ENCODE assay signal across 11 cellular contexts in the genomic region with DNA sequence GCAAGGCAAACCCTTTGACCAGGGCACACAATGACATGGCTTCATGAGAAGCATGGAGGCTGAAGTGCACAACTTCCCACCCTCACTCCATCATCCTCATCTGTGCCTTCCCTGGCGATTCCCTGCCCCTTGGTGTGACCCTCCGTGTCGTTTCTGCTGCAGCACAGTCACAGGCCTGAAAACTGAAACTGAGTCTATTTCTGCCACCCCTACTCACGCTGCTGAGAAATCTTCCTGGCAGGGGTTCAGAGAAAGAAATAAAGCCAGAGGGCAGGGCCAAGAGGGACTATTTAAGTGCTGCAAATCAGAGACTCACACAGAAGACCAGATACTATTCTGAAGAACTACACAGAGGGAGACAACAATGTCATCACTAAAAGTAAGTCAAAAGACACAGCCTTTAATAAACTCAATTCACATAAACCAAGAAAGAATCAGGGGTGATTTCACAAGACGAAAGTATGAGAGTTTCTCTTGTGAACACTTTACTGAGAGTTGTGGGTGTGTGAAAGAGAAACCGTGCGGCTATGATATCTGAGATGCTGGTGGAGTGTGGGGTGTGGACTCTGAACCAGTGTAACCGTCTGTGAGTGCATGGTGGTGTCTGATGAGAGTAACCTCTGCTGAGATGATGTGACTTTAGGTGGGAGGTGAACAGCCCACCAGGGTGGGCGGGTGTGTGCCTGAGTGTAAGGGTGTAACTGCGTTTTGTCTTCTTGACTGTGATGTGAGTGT. TPM values are rescaled to one million over a fixed set of nuclear protein-coding genes. Genes with fewer than 3 reads are reported as not detected.
A peak's percentile ranks its signal among the peaks of the same experiment; 100 is the strongest.
DNase-seq lines count a peak whose midpoint lies in the region; ATAC-seq, FAIRE-seq and TF ChIP-seq lines count a peak whose summit lies in the region.
"Had no signal": no experiment of that assay in that cellular context is flagged by ENCODE, and none has a peak within 500 bp of the region (broad histone marks: within the 10 kb centered on the region; RNA-seq: fewer than 3 reads in every experiment).

No MANE protein-coding gene starts in this region.

- no peaks in the 10 kb centered on the region for H4K20me1 ChIP-seq in GM12878 (ENCODE audit: control insufficient read depth, insufficient read depth)

- TF ChIP-seq RAD21 in GM12878 (IDR thresholded peaks at IDR 0.05; ENCODE audit: insufficient read depth, low read depth, low read length) = 0 out of 2 replicates have a peak, but pooled peaks have one; percentile 18

- H3K79me2 ChIP-seq in GM12878 (ENCODE audit: control insufficient read depth, insufficient read depth, low read length) = peaks cover 23% of the 10 kb centered on the region

- peak overlapping the region; percentile 34 for H2AFZ ChIP-seq in GM12878 (ENCODE audit: control insufficient read depth, low read depth, low read length)

- no peaks in the 10 kb centered on the region for H3K9me3 ChIP-seq in GM12878 (replicated peaks; ENCODE audit: control insufficient read depth, insufficient read depth, low read length)
- H3K9me3 ChIP-seq in WERI-Rb-1 (ENCODE audit: severe bottlenecking) = no peaks in the 10 kb centered on the region

- BruUV-seq in GM12878 (replicated peaks; lab: Mats Ljungman, UMichigan) = no TSS peak

- peak; percentile 6 to 81 for TF ChIP-seq EP300 in GM12878 (IDR thresholded peaks at IDR 0.05; ENCODE audit: borderline replicate concordance in 1 of 2, control insufficient read depth in 1 of 2, low read depth in 2 of 2, low read length in 2 of 2)

- H3K4me1 Mint-ChIP-seq in activated CD4-positive, alpha-beta T cell treated with anti-CD3 and anti-CD28 coated beads for 36 hours = peaks cover 44% of the 10 kb centered on the region

- H3K27me3 ChIP-seq in GM12878 (replicated peaks in 1 of 2; ENCODE audit: control insufficient read depth in 2 of 2, insufficient read depth in 2 of 2, low read length in 1 of 2) (no peaks in the 10 kb centered on the region), WERI-Rb-1 (ENCODE audit: insufficient read depth, low read depth, severe bottlenecking) (peaks cover 92% of the 10 kb centered on the region)

- in situ Hi-C loops in GM12878 (cut with MboI) = no loop called here

- DNase-seq in activated CD4-positive, alpha-beta T cell treated with anti-CD3 and anti-CD28 coated beads for 36 hours = peak; percentile 76
- DNase-seq in activated CD4-positive, alpha-beta T cell treated with anti-CD3 and anti-CD28 coated beads for 1 hour = no peak
- DNase-seq in GM12878 (ENCODE audit: low read depth, low spot score) (peak; percentile 86), posterior vena cava (ENCODE audit: low spot score) (no peak), amniotic stem cell (lab: John Stamatoyannopoulos, UW) (no peak), WERI-Rb-1 (no peak)
- peak; percentile 70 for DNase-seq in stimulated activated naive CD4-positive, alpha-beta T cell treated with Interleukin-2 at 50 U/mL for 16 hours (lab: John Stamatoyannopoulos, UW)
- DNase-seq: NCI-H1694 had no signal

- RAD21 ChIA-PET in GM12878 (lab: Charles Lee; ENCODE audit: unreplicated experiment) = interaction anchor here (0.9 to 8.6 kb wide), 8 partner anchors 19 to 291 kb away, joined by 3 to 234 read pairs (median 5); a partner anchor contains a TSS

- H3K4me3 Mint-ChIP-seq in activated CD4-positive, alpha-beta T cell treated with anti-CD3 and anti-CD28 coated beads for 36 hours = peak overlapping the region; percentile 63

- intact Hi-C loops in activated CD4-positive, alpha-beta T cell treated with anti-CD3 and anti-CD28 coated beads for 36 hours (cut with DNase I, micrococcal nuclease) = loop anchor here (1.0 to 5.0 kb wide), 6 partner anchors 25 to 337 kb away; a partner anchor contains a TSS
- intact Hi-C loops in GM12878 (cut with micrococcal nuclease; ENCODE audit: unreplicated experiment) (loop anchor here (1.0 to 5.0 kb wide), 3 partner anchors 22 to 293 kb away; a partner anchor contains a TSS), posterior vena cava (cut with DNase I) (no loop called here)

- peaks cover 0 to 8% of the 10 kb centered on the region in 2 experiments; a peak in 1 of 4 replicates for H3K36me3 ChIP-seq in GM12878 (ENCODE audit: control insufficient read depth in 2 of 2, insufficient read depth in 2 of 2, low read length in 1 of 2)
- H3K36me3 ChIP-seq in WERI-Rb-1 = no peaks in the 10 kb centered on the region

- H3K36me3 Mint-ChIP-seq in activated CD4-positive, alpha-beta T cell treated with anti-CD3 and anti-CD28 coated beads for 36 hours (ENCODE audit: low read depth) = no peaks in the 10 kb centered on the region

- CTCF ChIA-PET in activated CD4-positive, alpha-beta T cell treated with anti-CD3 and anti-CD28 coated beads for 36 hours (lab: Charles Lee) = no interaction called here
- CTCF ChIA-PET in GM12878 (lab: Yijun Ruan, JAX) = interaction anchor here (1.2 to 9.7 kb wide), 9 partner anchors 22 to 291 kb away, joined by 3 to 335 read pairs (median 12); a partner anchor contains a TSS

- peaks cover 2% of the 10 kb centered on the region for H3K27me3 Mint-ChIP-seq in activated CD4-positive, alpha-beta T cell treated with anti-CD3 and anti-CD28 coated beads for 36 hours

- peak; percentile 81 for ATAC-seq in activated CD4-positive, alpha-beta T cell treated with anti-CD3 and anti-CD28 coated beads for 36 hours
- ATAC-seq in HG03442 (IDR thresholded peaks at IDR 0.05; ENCODE audit: unreplicated experiment) (peak; percentile 51), GM12878 (peak; percentile 86)

- peak overlapping the region; percentile 98 for H3K4me2 ChIP-seq in GM12878 (ENCODE audit: control insufficient read depth, insufficient read depth)

- H3K4me1 ChIP-seq in GM12878 (ENCODE audit: control insufficient read depth, insufficient read depth, low read length) = peaks cover 61% of the 10 kb centered on the region

- 1% methylated on average over 10 of the region's 10 CpGs for WGBS in GM12878 (ENCODE audit: insufficient coverage, insufficient replicate concordance, low lambda C conversion rate, missing lambda C conversion rate)

- H3K9me3 Mint-ChIP-seq in activated CD4-positive, alpha-beta T cell treated with anti-CD3 and anti-CD28 coated beads for 36 hours (ENCODE audit: low read depth) = no peaks in the 10 kb centered on the region

- H3K4me3 ChIP-seq in GM12878 = peak overlapping the region; percentile 86
- no peak overlapping the region for H3K4me3 ChIP-seq in WERI-Rb-1 (ENCODE audit: low read depth, low read length)

- POLR2A ChIA-PET in activated CD4-positive, alpha-beta T cell treated with anti-CD3 and anti-CD28 coated beads for 36 hours (lab: Charles Lee) = no interaction called here
- POLR2A ChIA-PET in GM12878 (lab: Charles Lee) = interaction anchor here (1.7 to 3.4 kb wide), 2 partner anchors 22 to 26 kb away, joined by 5 to 16 read pairs; no protein-coding TSS in a partner anchor

- TF ChIP-seq CTCF in GM12878 (IDR thresholded peaks at IDR 0.05 in 2 of 3, conservative IDR thresholded peaks at IDR 0.05 in 1 of 3; ENCODE audit: control insufficient read depth in 2 of 3, extremely low read depth in 1 of 3, insufficient read depth in 1 of 3, low read depth in 3 of 3, low read length in 3 of 3) (no peak), WERI-Rb-1 (IDR thresholded peaks at IDR 0.05; ENCODE audit: low read depth, low read length) (no peak)

- 0 out of 2 replicates have a peak, but pooled peaks have one; percentile 6 for TF ChIP-seq POLR2A in GM12878 (IDR thresholded peaks at IDR 0.05; ENCODE audit: low read depth, low read length)

- SMC1A ChIA-PET in GM12878 (lab: Charles Lee; ENCODE audit: uncharacterized antibody, unreplicated experiment) = interaction anchor here (1.3 to 10.7 kb wide), 7 partner anchors 21 to 165 kb away, joined by 5 to 266 read pairs (median 47); a partner anchor contains a TSS

- peak overlapping the region; percentile 97 for H3K9ac ChIP-seq in GM12878 (ENCODE audit: control insufficient read depth, insufficient read depth, low read length)

- H3K27ac ChIP-seq in GM12878 (ENCODE audit: control insufficient read depth, insufficient read depth) = peak overlapping the region; percentile 98
- H3K27ac ChIP-seq in WERI-Rb-1 = no peak overlapping the region

- peak overlapping the region; percentile 79 for H3K27ac Mint-ChIP-seq in activated CD4-positive, alpha-beta T cell treated with anti-CD3 and anti-CD28 coated beads for 36 hours

- FAIRE-seq in GM12878 (lab: Jason Lieb, UNC) = peak; percentile 54
- FAIRE-seq: colon had no signal

RNA-seq across cellular contexts. Expression of a gene that starts 23.5 kb away (rescaled TPM):
- not detected for total RNA-seq in activated CD4-positive, alpha-beta T cell treated with anti-CD3 and anti-CD28 coated beads for 36 hours
- not detected in 2 replicates for total RNA-seq in GM12878 (2013; cell fraction: nucleolus; rRNA removed)
- not detected in 2 replicates for total RNA-seq in GM12878 (2014; rRNA removed)
- not detected in 2 replicates for total RNA-seq in GM12878 (2014; rRNA removed; fragmentation: Illumina TruSeq; extraction: Trizol)
- total RNA-seq in GM12878 (2021) = not detected in 2 replicates
- polyA plus RNA-seq in GM12878 (2011; ENCODE audit: low read depth) = not detected
- not detected in 2 replicates for polyA plus RNA-seq in GM12878 (2011; rRNA removed)
- polyA plus RNA-seq in GM12878 (2011; cell fraction: cytosol; rRNA removed) = not detected in 2 replicates
- polyA plus RNA-seq in GM12878 (2011; cell fraction: nucleus; rRNA removed) = not detected in 2 replicates
- polyA plus RNA-seq in GM12878 (2012) = not detected in 2 replicates
- not detected in 2 replicates for polyA plus RNA-seq in GM12878 (2014; fragmentation: Illumina TruSeq; extraction: Trizol)
- not detected for polyA plus RNA-seq in GM12878 (2014; fragmentation: Nextera tagmentation; extraction: Ambion mirVana)
- not detected in 2 replicates for polyA plus RNA-seq in GM12878 (2014; rRNA removed)
- not detected for polyA plus RNA-seq in GM12878 (2016; fragmentation: Nextera tagmentation; extraction: Ambion mirVana)
- not detected in 2 replicates for polyA minus RNA-seq in GM12878 (2011; rRNA and poly(A)+ RNA removed)
- polyA minus RNA-seq in GM12878 (2011; cell fraction: cytosol; rRNA and poly(A)+ RNA removed) = not detected in 2 replicates
- not detected in 2 replicates for polyA minus RNA-seq in GM12878 (2011; cell fraction: nucleus; rRNA and poly(A)+ RNA removed)
- total RNA-seq in posterior vena cava = not detected
- polyA plus RNA-seq: AG04450 had no signal

RNA-seq across cellular contexts. Expression of a gene that starts 25.1 kb away (rescaled TPM):
- total RNA-seq in activated CD4-positive, alpha-beta T cell treated with anti-CD3 and anti-CD28 coated beads for 36 hours = 1 to 10 TPM in 1 of 2 experiments, under 1 TPM in 1; 0.80 to 1.4 TPM
- 0.81 TPM in 1 of 2 replicates, not detected in the other for total RNA-seq in GM12878 (2013; cell fraction: nucleolus; rRNA removed)
- total RNA-seq in GM12878 (2014; rRNA removed) (6.9 and 9.0 TPM in 2 replicates), GM12878 (2014; rRNA removed; fragmentation: Illumina TruSeq; extraction: Trizol) (5.2 and 6.2 TPM in 2 replicates), GM12878 (2021) (4.9 and 6.6 TPM in 2 replicates), posterior vena cava (not detected)
- 39.7 TPM for polyA plus RNA-seq in GM12878 (2011; ENCODE audit: low read depth)
- polyA plus RNA-seq in GM12878 (2011; rRNA removed) (9.3 and 12.2 TPM in 2 replicates), GM12878 (2014; fragmentation: Illumina TruSeq; extraction: Trizol) (8.1 and 8.5 TPM in 2 replicates), GM12878 (2014; fragmentation: Nextera tagmentation; extraction: Ambion mirVana) (10 to 100 TPM; 21.0 to 34.6 TPM), GM12878 (2014; rRNA removed) (5.2 and 7.6 TPM in 2 replicates), GM12878 (2016; fragmentation: Nextera tagmentation; extraction: Ambion mirVana) (1 to 10 TPM; 5.1 to 6.2 TPM)
- 6.7 and 7.4 TPM in 2 replicates for polyA plus RNA-seq in GM12878 (2011; cell fraction: cytosol; rRNA removed)
- 2.0 and 5.1 TPM in 2 replicates for polyA plus RNA-seq in GM12878 (2011; cell fraction: nucleus; rRNA removed)
- 23.9 and 27.5 TPM in 2 replicates for polyA plus RNA-seq in GM12878 (2012)
- 5.9 and 10.5 TPM in 2 replicates for polyA minus RNA-seq in GM12878 (2011; rRNA and poly(A)+ RNA removed)
- 2.6 TPM in 1 of 2 replicates, not detected in the other for polyA minus RNA-seq in GM12878 (2011; cell fraction: cytosol; rRNA and poly(A)+ RNA removed)
- polyA minus RNA-seq in GM12878 (2011; cell fraction: nucleus; rRNA and poly(A)+ RNA removed) = 1.2 TPM in 1 of 2 replicates, not detected in the other
- polyA plus RNA-seq: AG04450 had no signal

RNA-seq across cellular contexts. Expression of a gene that starts 58.6 kb away (rescaled TPM):
- total RNA-seq in activated CD4-positive, alpha-beta T cell treated with anti-CD3 and anti-CD28 coated beads for 36 hours = under 1 TPM in 1 of 2 experiments, not detected in 1; 0.40 TPM
- not detected in 2 replicates for total RNA-seq in GM12878 (2013; cell fraction: nucleolus; rRNA removed)
- total RNA-seq in GM12878 (2014; rRNA removed) (not detected in 2 replicates), GM12878 (2014; rRNA removed; fragmentation: Illumina TruSeq; extraction: Trizol) (0.27 TPM in 1 of 2 replicates, not detected in the other), GM12878 (2021) (0.36 TPM in 1 of 2 replicates, not detected in the other), posterior vena cava (not detected)
- polyA plus RNA-seq in GM12878 (2011; ENCODE audit: low read depth) = 4.4 TPM
- polyA plus RNA-seq in GM12878 (2011; rRNA removed) (0.31 TPM in 1 of 2 replicates, not detected in the other), GM12878 (2014; fragmentation: Illumina TruSeq; extraction: Trizol) (0.35 TPM in 1 of 2 replicates, not detected in the other), GM12878 (2014; fragmentation: Nextera tagmentation; extraction: Ambion mirVana) (under 1 TPM; 0.18 to 0.21 TPM), GM12878 (2014; rRNA removed) (0.29 TPM in 1 of 2 replicates, not detected in the other), GM12878 (2016; fragmentation: Nextera tagmentation; extraction: Ambion mirVana) (not detected)
- polyA plus RNA-seq in GM12878 (2011; cell fraction: cytosol; rRNA removed) = 0.27 and 0.55 TPM in 2 replicates
- 0.22 TPM in 1 of 2 replicates, not detected in the other for polyA plus RNA-seq in GM12878 (2011; cell fraction: nucleus; rRNA removed)
- polyA plus RNA-seq in GM12878 (2012) = 1.8 and 2.9 TPM in 2 replicates
- polyA minus RNA-seq in GM12878 (2011; rRNA and poly(A)+ RNA removed) = not detected in 2 replicates
- not detected in 2 replicates for polyA minus RNA-seq in GM12878 (2011; cell fraction: cytosol; rRNA and poly(A)+ RNA removed)
- polyA minus RNA-seq in GM12878 (2011; cell fraction: nucleus; rRNA and poly(A)+ RNA removed) = not detected in 2 replicates
- polyA plus RNA-seq: AG04450 had no signal

Comparison
In these comparisons a context has a peak if more than half of its experiments do, and no peak if none do; other contexts are left out.
1. DNase-seq: peak in activated CD4-positive, alpha-beta T cell treated with anti-CD3 and anti-CD28 coated beads for 36 hours (single experiment), GM12878 (single experiment) and stimulated activated naive CD4-positive, alpha-beta T cell treated with Interleukin-2 at 50 U/mL for 16 hours (single experiment); none in activated CD4-positive, alpha-beta T cell treated with anti-CD3 and anti-CD28 coated beads for 1 hour (single experiment), posterior vena cava (single experiment), amniotic stem cell (single experiment) and WERI-Rb-1 (single experiment).
2. intact Hi-C loops: an anchor here in activated CD4-positive, alpha-beta T cell treated with anti-CD3 and anti-CD28 coated beads for 36 hours (1.0 to 5.0 kb wide) and GM12878 (1.0 to 5.0 kb wide); none called in posterior vena cava.
3. Peak in every context shown above with its lines, with median percentiles within 50 percentile points of each other: ATAC-seq.